In the genomic region with DNA sequence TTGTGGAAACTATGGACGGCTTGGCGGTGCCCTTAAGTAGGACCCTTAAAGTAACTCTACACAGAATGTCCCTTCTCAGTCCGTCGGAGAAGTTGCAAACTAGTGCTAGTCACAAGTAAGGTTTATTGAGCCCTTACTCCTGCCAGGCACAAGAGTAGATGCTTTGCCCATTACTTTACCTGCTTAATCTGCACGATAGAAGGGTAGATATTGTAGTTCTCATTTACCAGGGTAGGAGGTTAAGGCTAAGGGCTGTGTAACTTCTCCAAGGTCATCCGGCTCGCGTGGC, we compare ENCODE assay signal across 8 cellular contexts. TPM values are rescaled to one million over a fixed set of nuclear protein-coding genes. Genes with fewer than 3 reads are reported as not detected.
A peak's percentile ranks its signal among the peaks of the same experiment; 100 is the strongest.
DNase-seq lines count a peak whose midpoint lies in the region; ATAC-seq and TF ChIP-seq lines count a peak whose summit lies in the region.

No MANE protein-coding gene starts in this region.

- H3K4me1 Mint-ChIP-seq in endothelial cell (ENCODE audit: unreplicated experiment): peaks cover 10% of the 10 kb centered on the region
- H3K4me1 Mint-ChIP-seq in osteocyte (ENCODE audit: unreplicated experiment): peaks cover 15% of the 10 kb centered on the region

- H3K36me3 Mint-ChIP-seq in endothelial cell (ENCODE audit: low read depth, unreplicated experiment): no peaks in the 10 kb centered on the region
- no peaks in the 10 kb centered on the region for H3K36me3 Mint-ChIP-seq in osteocyte (ENCODE audit: unreplicated experiment)

- DNase-seq in NCI-H748 (lab: John Stamatoyannopoulos, UW; ENCODE audit: unreplicated experiment) (peak; percentile 56), endothelial cell (ENCODE audit: low spot score) (no peak), osteocyte (ENCODE audit: extremely low spot score, unreplicated experiment) (no peak), SKM-1 (lab: John Stamatoyannopoulos, UW; ENCODE audit: unreplicated experiment) (no peak), NCI-H2107 (lab: John Stamatoyannopoulos, UW) (no peak), CD1c-positive myeloid dendritic cell (ENCODE audit: extremely low spot score) (no peak)

- ATAC-seq in GM18502 (IDR thresholded peaks at IDR 0.05; ENCODE audit: poor library complexity, unreplicated experiment) (peak; percentile 13), HG03139 (IDR thresholded peaks at IDR 0.05; ENCODE audit: unreplicated experiment) (no peak)

- peaks cover 3% of the 10 kb centered on the region for H3K27me3 Mint-ChIP-seq in endothelial cell (ENCODE audit: unreplicated experiment)
- H3K27me3 Mint-ChIP-seq in osteocyte (ENCODE audit: unreplicated experiment): peaks cover 26% of the 10 kb centered on the region

- H3K9me3 Mint-ChIP-seq in endothelial cell (ENCODE audit: unreplicated experiment) (no peaks in the 10 kb centered on the region), osteocyte (ENCODE audit: unreplicated experiment) (no peaks in the 10 kb centered on the region)

- H3K4me3 Mint-ChIP-seq in endothelial cell (ENCODE audit: unreplicated experiment) (peak overlapping the region; percentile 90), osteocyte (ENCODE audit: unreplicated experiment) (peak overlapping the region; percentile 77)

- TF ChIP-seq CTCF in endothelial cell (IDR thresholded peaks at IDR 0.05; ENCODE audit: unreplicated experiment) (no peak), osteocyte (IDR thresholded peaks at IDR 0.05) (no peak)

- H3K27ac Mint-ChIP-seq in endothelial cell (ENCODE audit: unreplicated experiment): no peak overlapping the region
- H3K27ac Mint-ChIP-seq in osteocyte (ENCODE audit: unreplicated experiment): no peak overlapping the region

RNA-seq across cellular contexts. Expression of a gene that starts 0.5 kb away (rescaled TPM):
- 10.5 TPM for total RNA-seq in endothelial cell (ENCODE audit: unreplicated experiment)
- 13.9 and 16.7 TPM in 2 replicates for total RNA-seq in osteocyte

RNA-seq across cellular contexts. Expression of a gene that starts 47.4 kb away (rescaled TPM):
- total RNA-seq in endothelial cell (ENCODE audit: unreplicated experiment): 50.2 TPM
- 80.3 and 99.1 TPM in 2 replicates for total RNA-seq in osteocyte
